In genomic region chr6:79946773-79947190, GRCh38 we compare ENCODE assay signal across 8 cellular contexts. TPM values are rescaled to one million over a fixed set of nuclear protein-coding genes. Genes with fewer than 3 reads are reported as not detected.
DNase-seq lines count a peak whose midpoint lies in the region; ATAC-seq, FAIRE-seq and TF ChIP-seq lines count a peak whose summit lies in the region.

No MANE protein-coding gene starts in this region.

- intact Hi-C loops in activated CD4-positive, alpha-beta T cell treated with anti-CD3 and anti-CD28 coated beads, Interleukin-2, amount 10 ng/mL, durations not matched to agents 24 days and 14 days (cut with micrococcal nuclease), result loop anchor here (1.0 to 5.0 kb wide), 4 partner anchors 58 to 1806 kb away; partner anchors contain the start of genes BCKDHB, TENT5A and TTK
- intact Hi-C loops in mucosa of descending colon (cut with DNase I, micrococcal nuclease), result loop anchor here in 1 of 2 donors (10.0 kb wide), 1 partner anchor 148 kb away; no protein-coding TSS in a partner anchor
- intact Hi-C loops in upper lobe of right lung (cut with DNase I), result no loop called here

- peaks cover 46% of the 10 kb centered on the region for H3K27me3 Mint-ChIP-seq in activated CD4-positive, alpha-beta T cell treated with anti-CD3 and anti-CD28 coated beads, Interleukin-2, amount 10 ng/mL, durations not matched to agents 24 days and 14 days

- no peaks in the 10 kb centered on the region for H3K9me3 ChIP-seq in mucosa of descending colon
- no peaks in the 10 kb centered on the region for H3K9me3 ChIP-seq in upper lobe of right lung

- CTCF ChIA-PET in BJ (lab: Yijun Ruan, JAX), result interaction anchor here (0.6 to 1.7 kb wide), 6 partner anchors 36 to 147 kb away, joined by 3 to 5 read pairs (median 3); no protein-coding TSS in a partner anchor

- no peak for FAIRE-seq in HTR-8/SVneo (lab: Jason Lieb, UNC)

- H3K27me3 ChIP-seq in BJ (ENCODE audit: control insufficient read depth, insufficient read depth, low read length) (no peaks in the 10 kb centered on the region; the same call in none of the 2 replicates), upper lobe of right lung (peaks cover 50% of the 10 kb centered on the region)

- TF ChIP-seq CTCF in BJ (IDR thresholded peaks at IDR 0.05; ENCODE audit: insufficient read depth, low read depth, low read length) (no peak), mucosa of descending colon (IDR thresholded peaks at IDR 0.05) (no peak), upper lobe of right lung (IDR thresholded peaks at IDR 0.05) (no peak)

- peak overlapping the region; percentile 72 for H3K4me3 ChIP-seq in BJ (ENCODE audit: low read depth, low read length)
- H3K4me3 ChIP-seq in mucosa of descending colon, result no peak overlapping the region
- H3K4me3 ChIP-seq in upper lobe of right lung, result peak overlapping the region; percentile 47

- peaks cover 20% of the 10 kb centered on the region for H3K4me1 Mint-ChIP-seq in activated CD4-positive, alpha-beta T cell treated with anti-CD3 and anti-CD28 coated beads, Interleukin-2, amount 10 ng/mL, durations not matched to agents 24 days and 14 days

- POLR2A ChIA-PET in BJ (lab: Charles Lee), result no interaction called here

- no peaks in the 10 kb centered on the region for H3K36me3 Mint-ChIP-seq in activated CD4-positive, alpha-beta T cell treated with anti-CD3 and anti-CD28 coated beads, Interleukin-2, amount 10 ng/mL, durations not matched to agents 24 days and 14 days (ENCODE audit: low read depth)

- ATAC-seq in GM19043 (IDR thresholded peaks at IDR 0.05; ENCODE audit: low read depth, unreplicated experiment) (peak; percentile 12), mucosa of descending colon (peak; percentile 33), upper lobe of right lung (peak; percentile 37)

- H3K27ac ChIP-seq in upper lobe of right lung, result no peak overlapping the region

- peaks cover 8% of the 10 kb centered on the region for H3K4me1 ChIP-seq in mucosa of descending colon (ENCODE audit: low read depth)
- H3K4me1 ChIP-seq in upper lobe of right lung, result peaks cover 8% of the 10 kb centered on the region

- H3K36me3 ChIP-seq in BJ (ENCODE audit: control insufficient read depth, insufficient read depth, low read length) (no peaks in the 10 kb centered on the region), mucosa of descending colon (ENCODE audit: low read depth) (no peaks in the 10 kb centered on the region), upper lobe of right lung (no peaks in the 10 kb centered on the region)

- no peak overlapping the region for H3K27ac Mint-ChIP-seq in activated CD4-positive, alpha-beta T cell treated with anti-CD3 and anti-CD28 coated beads, Interleukin-2, amount 10 ng/mL, durations not matched to agents 24 days and 14 days

- H3K9me3 Mint-ChIP-seq in activated CD4-positive, alpha-beta T cell treated with anti-CD3 and anti-CD28 coated beads, Interleukin-2, amount 10 ng/mL, durations not matched to agents 24 days and 14 days, result no peaks in the 10 kb centered on the region

- DNase-seq in BJ (ENCODE audit: low read depth) (no peak), HTR-8/SVneo (ENCODE audit: insufficient read length, low spot score) (peak; percentile 11), epidermal melanocyte (ENCODE audit: insufficient read length, low spot score) (peak; percentile 19), mucosa of descending colon (peak in 2 of 3 donors; percentile 17 to 23), upper lobe of right lung (no peak), OCI-M2 (lab: John Stamatoyannopoulos, UW; ENCODE audit: unreplicated experiment) (no peak)
- peak; percentile 71 for DNase-seq in activated CD4-positive, alpha-beta T cell treated with anti-CD3 and anti-CD28 coated beads, Interleukin-2, amount 10 ng/mL, durations not matched to agents 24 days and 14 days

- peak overlapping the region; percentile 86 for H3K4me3 Mint-ChIP-seq in activated CD4-positive, alpha-beta T cell treated with anti-CD3 and anti-CD28 coated beads, Interleukin-2, amount 10 ng/mL, durations not matched to agents 24 days and 14 days

RNA-seq across cellular contexts. Expression of gene ELOVL4, which starts 0.6 kb away (rescaled TPM):
- 0.40 and 0.69 TPM in 2 replicates for polyA plus RNA-seq in BJ (2011; rRNA removed)
- polyA minus RNA-seq in BJ (2011; rRNA and poly(A)+ RNA removed), result 0.76 and 1.2 TPM in 2 replicates
- 0.88 and 0.89 TPM in 2 replicates for total RNA-seq in activated CD4-positive, alpha-beta T cell treated with anti-CD3 and anti-CD28 coated beads, Interleukin-2, amount 10 ng/mL, durations not matched to agents 24 days and 14 days
- total RNA-seq in mucosa of descending colon (1 to 10 TPM in 1 of 3 donors, under 1 TPM in 2; 0.35 to 2.8 (median 0.46) TPM), upper lobe of right lung (0.17 TPM)

RNA-seq across cellular contexts. Expression of gene TTK, which starts 57.7 kb away (rescaled TPM):
- polyA plus RNA-seq in BJ (2011; rRNA removed), result 5.1 and 10.5 TPM in 2 replicates
- 4.8 and 5.3 TPM in 2 replicates for polyA minus RNA-seq in BJ (2011; rRNA and poly(A)+ RNA removed)
- 21.9 and 22.4 TPM in 2 replicates for total RNA-seq in activated CD4-positive, alpha-beta T cell treated with anti-CD3 and anti-CD28 coated beads, Interleukin-2, amount 10 ng/mL, durations not matched to agents 24 days and 14 days
- total RNA-seq in mucosa of descending colon, result 1 to 10 TPM; 1.0 to 9.6 (median 2.4) TPM
- 0.55 TPM for total RNA-seq in upper lobe of right lung

Comparison
In these comparisons a context has a peak if more than half of its experiments do, and no peak if none do; other contexts are left out.
1. DNase-seq: peak in HTR-8/SVneo (single experiment), activated CD4-positive, alpha-beta T cell treated with anti-CD3 and anti-CD28 coated beads, Interleukin-2, amount 10 ng/mL, durations not matched to agents 24 days and 14 days (single experiment), epidermal melanocyte (single experiment) and mucosa of descending colon (2 of 3); none in BJ (single experiment), upper lobe of right lung (single experiment) and OCI-M2 (single experiment).
2. Peak in every context shown above with its lines, with median percentiles within 50 percentile points of each other: ATAC-seq.